Comparison of ENCODE assay signal across 1 cellular context in the genomic region with DNA sequence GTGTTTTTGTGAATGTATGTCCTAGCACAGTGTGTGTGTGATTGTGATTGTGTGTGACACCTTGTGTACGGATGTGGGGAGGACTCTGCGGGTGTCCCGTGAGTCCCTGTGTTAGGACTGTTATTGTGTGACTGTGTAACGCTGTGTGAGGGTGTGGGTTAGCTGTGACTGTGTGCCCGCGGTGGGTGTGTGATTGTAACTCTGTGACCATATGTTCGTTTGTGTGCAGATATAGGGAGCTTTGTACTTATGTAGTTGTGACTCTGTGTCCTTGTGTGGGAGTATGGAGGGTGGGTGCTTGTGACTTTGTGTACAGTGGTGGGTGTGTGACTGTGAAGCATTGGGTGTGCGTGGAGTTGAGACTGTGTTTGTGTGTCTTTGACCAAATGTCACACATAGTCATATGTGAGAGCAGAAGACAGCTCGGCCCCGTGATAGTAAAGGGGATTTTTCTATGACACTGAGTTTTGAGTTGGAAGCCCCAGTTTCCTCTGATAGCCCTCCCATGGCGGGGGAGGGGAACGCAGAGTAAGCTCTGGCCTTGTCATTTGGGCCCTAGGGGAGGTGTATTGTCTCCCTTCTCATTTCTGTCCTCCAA.
TF ChIP-seq lines count a peak whose summit lies in the region.

No MANE protein-coding gene starts in this region.

TF ChIP-seq in H1, 55 proteins besides CTCF, POLR2A, EP300 and RAD21:
- TF ChIP-seq PHF8 (conservative IDR thresholded peaks at IDR 0.05; ENCODE audit: low read depth, low read length) (no peak), SAP30 (IDR thresholded peaks at IDR 0.05; ENCODE audit: insufficient read depth, insufficient replicate concordance, low read length) (peak; percentile 59), CBX5 (IDR thresholded peaks at IDR 0.05; ENCODE audit: low read depth, low read length) (no peak), POU5F1 (IDR thresholded peaks at IDR 0.05; ENCODE audit: low read depth, low read length) (no peak), RNF2 (IDR thresholded peaks at IDR 0.05; ENCODE audit: borderline replicate concordance, low read depth, low read length, missing control alignments, poor library complexity, severe bottlenecking) (no peak), TBP (IDR thresholded peaks at IDR 0.05; ENCODE audit: low read depth, low read length) (no peak), HDAC2 (IDR thresholded peaks at IDR 0.05; ENCODE audit: borderline replicate concordance in 1 of 2, low read depth in 2 of 2, low read length in 2 of 2) (0 out of 4 replicates have a peak, but pooled peaks of 1 of the 2 experiments have one; percentile 71), KDM4A (IDR thresholded peaks at IDR 0.05; ENCODE audit: low read depth, low read length, severe bottlenecking) (peak; percentile 90), TAF7 (optimal IDR thresholded peaks at IDR 0.05; ENCODE audit: borderline replicate concordance, low read depth, low read length) (no peak), SUZ12 (IDR thresholded peaks at IDR 0.05; ENCODE audit: low read length) (no peak), FOSL1 (IDR thresholded peaks at IDR 0.05; ENCODE audit: insufficient read depth, low read depth, low read length) (no peak), SIN3A (conservative IDR thresholded peaks at IDR 0.05 in 1 of 2, IDR thresholded peaks at IDR 0.05 in 1 of 2; ENCODE audit: low read depth in 1 of 2, low read length in 2 of 2) (peak in 1 of 2 experiments; percentile 72; a peak in 1 of 4 replicates), NANOG (IDR thresholded peaks at IDR 0.05; ENCODE audit: insufficient read depth, low read depth, low read length, poor library complexity, severe bottlenecking) (no peak), BACH1 (IDR thresholded peaks at IDR 0.05; ENCODE audit: low read length) (no peak), KDM5A (IDR thresholded peaks at IDR 0.05; ENCODE audit: low read length) (no peak)
